Comparison of ENCODE assay signal across 8 cellular contexts in genomic region chr20:57620274-57620990, GRCh38. TPM values are rescaled to one million over a fixed set of nuclear protein-coding genes. Genes with fewer than 3 reads are reported as not detected.
DNase-seq lines count a peak whose midpoint lies in the region; ATAC-seq and TF ChIP-seq lines count a peak whose summit lies in the region.

Gene ZBP1, minus strand, starts transcription at chr20:57620426. Its CDS starts 131 bp downstream, at chr20:57620295.

- H3K4me2 ChIP-seq in GM23248 (ENCODE audit: unreplicated experiment), result no peak within 1 kb of the TSS

- peak; percentile 64 for DNase-seq in activated T-helper 1 cell treated with anti-CD3 and anti-CD28 coated beads, Interleukin-12 subunit alpha, Interleukin-12 subunit beta, Interleukin-2, Interleukin-4 antibody, amounts not matched to agents 30 ng/mL and 10 ng/mL and 1 ng/mL, durations not matched to agents 14 hours and 24 hours and 36 hours (ENCODE audit: low spot score)
- peak; percentile 8 for DNase-seq in renal cortical epithelial cell (ENCODE audit: low read depth)
- no peak for DNase-seq in GM23248
- DNase-seq in mesothelial cell of epicardium (ENCODE audit: low spot score in 2 of 2, unreplicated experiment in 2 of 2), result no peak
- DNase-seq in Right ventricle myocardium inferior (ENCODE audit: missing footprints), result no peak

- H3K4me1 Mint-ChIP-seq in activated T-helper 1 cell treated with anti-CD3 and anti-CD28 coated beads, Interleukin-12 subunit alpha, Interleukin-12 subunit beta, Interleukin-2, Interleukin-4 antibody, amounts not matched to agents 30 ng/mL and 10 ng/mL and 1 ng/mL, durations not matched to agents 14 hours and 24 hours and 36 hours (ENCODE audit: low read depth), result peaks cover 55% of the 10 kb centered on the region
- H3K4me1 Mint-ChIP-seq in mesothelial cell of epicardium, result no peaks in the 10 kb centered on the region

- H3K27ac Mint-ChIP-seq in activated T-helper 1 cell treated with anti-CD3 and anti-CD28 coated beads, Interleukin-12 subunit alpha, Interleukin-12 subunit beta, Interleukin-2, Interleukin-4 antibody, amounts not matched to agents 30 ng/mL and 10 ng/mL and 1 ng/mL, durations not matched to agents 14 hours and 24 hours and 36 hours, result peak within 1 kb of the TSS; percentile 86
- no peak within 1 kb of the TSS for H3K27ac Mint-ChIP-seq in mesothelial cell of epicardium

- H4K20me1 ChIP-seq in GM23248 (ENCODE audit: insufficient read depth), result no peaks in the 10 kb centered on the region

- H3K9me2 ChIP-seq in GM23248 (ENCODE audit: insufficient read depth), result no peaks in the 10 kb centered on the region

- peaks cover 17% of the 10 kb centered on the region for H3K9me3 Mint-ChIP-seq in activated T-helper 1 cell treated with anti-CD3 and anti-CD28 coated beads, Interleukin-12 subunit alpha, Interleukin-12 subunit beta, Interleukin-2, Interleukin-4 antibody, amounts not matched to agents 30 ng/mL and 10 ng/mL and 1 ng/mL, durations not matched to agents 14 hours and 24 hours and 36 hours
- peaks cover 3% of the 10 kb centered on the region for H3K9me3 Mint-ChIP-seq in mesothelial cell of epicardium

- peak within 1 kb of the TSS; percentile 19 for H3K4me3 ChIP-seq in GM12875 (ENCODE audit: low read depth, low read length)
- no peak within 1 kb of the TSS for H3K4me3 ChIP-seq in GM23248

- H3K27ac ChIP-seq in GM23248, result no peak within 1 kb of the TSS

- 86% methylated on average over 18 of the region's 18 CpGs for WGBS in GM23248 (ENCODE audit: low coverage in 1 of 2, low lambda C conversion rate in 2 of 2, missing lambda C conversion rate in 2 of 2), 2 experiments

- H3K27me3 Mint-ChIP-seq in activated T-helper 1 cell treated with anti-CD3 and anti-CD28 coated beads, Interleukin-12 subunit alpha, Interleukin-12 subunit beta, Interleukin-2, Interleukin-4 antibody, amounts not matched to agents 30 ng/mL and 10 ng/mL and 1 ng/mL, durations not matched to agents 14 hours and 24 hours and 36 hours (ENCODE audit: insufficient read depth), result peaks cover 24% of the 10 kb centered on the region
- H3K27me3 Mint-ChIP-seq in mesothelial cell of epicardium (ENCODE audit: low read depth), result peaks cover 40% of the 10 kb centered on the region

- ATAC-seq in GM19467 (IDR thresholded peaks at IDR 0.05; ENCODE audit: unreplicated experiment) (peak; percentile 55), HG03521 (IDR thresholded peaks at IDR 0.05; ENCODE audit: unreplicated experiment) (peak; percentile 45), Right ventricle myocardium inferior (no peak)

- H3K36me3 ChIP-seq in GM23248 (ENCODE audit: low read depth), result no peaks in the 10 kb centered on the region

- no peaks in the 10 kb centered on the region for H3F3A ChIP-seq in GM23248 (ENCODE audit: insufficient read depth)

- H2AFZ ChIP-seq in GM23248, result no peak within 1 kb of the TSS

- no peak within 1 kb of the TSS for H3K9ac ChIP-seq in GM23248

- no peak for TF ChIP-seq CTCF in GM12875 (IDR thresholded peaks at IDR 0.05; ENCODE audit: borderline replicate concordance, insufficient read depth, low read depth, low read length)
- no peak for TF ChIP-seq CTCF in mesothelial cell of epicardium (IDR thresholded peaks at IDR 0.05; ENCODE audit: unreplicated experiment)

- intact Hi-C loops in activated T-helper 1 cell treated with anti-CD3 and anti-CD28 coated beads, Interleukin-12 subunit alpha, Interleukin-12 subunit beta, Interleukin-2, Interleukin-4 antibody, amounts not matched to agents 30 ng/mL and 10 ng/mL and 1 ng/mL, durations not matched to agents 14 hours and 24 hours and 36 hours (cut with micrococcal nuclease), result loop anchor here (2.0 kb wide), 1 partner anchor 1198 kb away; no protein-coding TSS in a partner anchor
- intact Hi-C loops in Right ventricle myocardium inferior (cut with DNase I), result no loop called here

- H3K4me3 Mint-ChIP-seq in activated T-helper 1 cell treated with anti-CD3 and anti-CD28 coated beads, Interleukin-12 subunit alpha, Interleukin-12 subunit beta, Interleukin-2, Interleukin-4 antibody, amounts not matched to agents 30 ng/mL and 10 ng/mL and 1 ng/mL, durations not matched to agents 14 hours and 24 hours and 36 hours, result peak within 1 kb of the TSS; percentile 72
- no peak within 1 kb of the TSS for H3K4me3 Mint-ChIP-seq in mesothelial cell of epicardium

- in situ Hi-C loops in GM23248 (cut with MboI), result no loop called here

- no peaks in the 10 kb centered on the region for H3K9me3 ChIP-seq in GM23248 (ENCODE audit: low read depth)

- no peaks in the 10 kb centered on the region for H3K79me2 ChIP-seq in GM23248 (ENCODE audit: insufficient read depth)

- H3K27me3 ChIP-seq in GM23248 (replicated peaks; ENCODE audit: insufficient read depth), result no peaks in the 10 kb centered on the region

- peaks cover 7% of the 10 kb centered on the region; the same call in 1 of the 2 replicates for H3K4me1 ChIP-seq in GM23248 (ENCODE audit: insufficient read depth)

- H3K36me3 Mint-ChIP-seq in activated T-helper 1 cell treated with anti-CD3 and anti-CD28 coated beads, Interleukin-12 subunit alpha, Interleukin-12 subunit beta, Interleukin-2, Interleukin-4 antibody, amounts not matched to agents 30 ng/mL and 10 ng/mL and 1 ng/mL, durations not matched to agents 14 hours and 24 hours and 36 hours (ENCODE audit: low read depth), result peaks cover 4% of the 10 kb centered on the region
- no peaks in the 10 kb centered on the region for H3K36me3 Mint-ChIP-seq in mesothelial cell of epicardium

RNA-seq across cellular contexts. Expression of gene ZBP1, which starts in this region (rescaled TPM):
- total RNA-seq in activated T-helper 1 cell treated with anti-CD3 and anti-CD28 coated beads, Interleukin-12 subunit alpha, Interleukin-12 subunit beta, Interleukin-2, Interleukin-4 antibody, amounts not matched to agents 30 ng/mL and 10 ng/mL and 1 ng/mL, durations not matched to agents 14 hours and 24 hours and 36 hours, result 0.15 and 0.41 TPM in 2 replicates
- total RNA-seq in renal cortical epithelial cell (0.35 TPM in 1 of 2 replicates, not detected in the other), mesothelial cell of epicardium (not detected in 3 replicates), Right ventricle myocardium inferior (0.22 TPM)
- total RNA-seq in GM23248 (2014; rRNA removed; shearing (Covaris generic)), result not detected in 2 replicates
- polyA plus RNA-seq in GM23248 (2016; fragmentation: Nextera tagmentation; extraction: Ambion mirVana), result not detected in 2 replicates

Comparison
In these comparisons a context has a peak if more than half of its experiments do, and no peak if none do; other contexts are left out.
1. Peak in DNase-seq in activated T-helper 1 cell treated with anti-CD3 and anti-CD28 coated beads, Interleukin-12 subunit alpha, Interleukin-12 subunit beta, Interleukin-2, Interleukin-4 antibody, amounts not matched to agents 30 ng/mL and 10 ng/mL and 1 ng/mL, durations not matched to agents 14 hours and 24 hours and 36 hours; RNA of the gene not detected or under 1 TPM.
2. Peak in DNase-seq in renal cortical epithelial cell; RNA of the gene not detected or under 1 TPM.